Comparison of ENCODE assay signal across 35 cellular contexts in the genomic region with DNA sequence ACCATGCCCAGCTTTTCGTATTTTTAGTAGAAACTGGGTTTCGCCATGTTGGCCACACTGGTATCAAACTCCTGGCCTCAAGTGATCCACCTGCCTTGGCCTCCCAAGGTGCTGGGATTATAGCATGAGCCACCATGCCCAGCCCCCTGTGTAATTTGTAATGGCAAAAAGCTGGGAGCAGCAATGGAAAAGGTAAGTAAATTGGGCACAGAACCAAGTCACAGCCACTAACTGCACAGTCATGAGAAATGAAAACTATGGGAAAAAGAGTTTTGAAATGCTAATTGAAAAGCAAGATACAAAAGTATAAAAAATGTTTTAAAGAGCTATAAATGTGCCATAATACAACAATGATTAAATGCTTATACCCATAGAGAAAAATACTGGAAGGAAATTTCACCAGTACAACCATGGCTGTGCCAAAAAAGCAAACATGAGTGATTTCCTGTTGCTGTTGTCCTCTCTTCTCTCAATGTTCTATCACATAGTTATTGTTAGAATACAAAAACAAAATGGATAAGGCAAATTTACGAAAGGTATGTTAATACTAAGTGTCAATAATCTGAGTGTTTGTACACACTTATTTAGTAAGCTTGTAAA.
"Had no signal": no experiment of that assay in that cellular context is flagged by ENCODE, and none has a peak within 500 bp of the region (broad histone marks: within the 10 kb centered on the region; RNA-seq: fewer than 3 reads in every experiment).

No MANE protein-coding gene starts in this region.

- H3K4me3 Mint-ChIP-seq: activated CD4-positive, alpha-beta T cell treated with anti-CD3 and anti-CD28 coated beads, Interleukin-2, amount 10 ng/mL, durations not matched to agents 24 days and 14 days; activated CD8-positive, alpha-beta T cell treated with anti-CD3 and anti-CD28 coated beads, Interleukin-2, amount 10 ng/mL, durations not matched to agents 7 days and 5 days; activated naive CD4-positive, alpha-beta T cell treated with anti-CD3 and anti-CD28 coated beads, Interleukin-2, amount 50 U/mL, for 24 hours; activated naive CD8-positive, alpha-beta T cell treated with anti-CD3 and anti-CD28 coated beads, Interleukin-2, amount 10 ng/mL, durations not matched to agents 7 days and 5 days; activated T-cell treated with anti-CD3 and anti-CD28 coated beads, Interleukin-2, amount 50 U/mL, for 24 hours; central memory CD8-positive, alpha-beta T cell had no signal

- DNase-seq: activated CD4-positive, alpha-beta T cell treated with anti-CD3 and anti-CD28 coated beads for 1 hour; activated CD4-positive, alpha-beta T cell treated with anti-CD3 and anti-CD28 coated beads, Interleukin-2, amount 10 ng/mL, durations not matched to agents 24 days and 14 days; activated CD4-positive, alpha-beta T cell treated with anti-CD3 and anti-CD28 coated beads, Interleukin-2, amount 50 U/mL, for 48 hours; activated CD4-positive, CD25-positive, alpha-beta regulatory T cell; activated CD8-positive, alpha-beta T cell treated with anti-CD3 and anti-CD28 coated beads, Interleukin-2, amount 10 ng/mL, durations not matched to agents 7 days and 5 days; activated gamma-delta T cell; activated naive CD4-positive, alpha-beta T cell treated with Interleukin-2 at 50 U/mL for 16 hours; activated naive CD8-positive, alpha-beta T cell treated with anti-CD3 and anti-CD28 coated beads, Interleukin-2, amount 10 ng/mL, durations not matched to agents 7 days and 5 days; activated T-cell treated with anti-CD3 and anti-CD28 coated beads, Interleukin-2, amount 50 U/mL, for 24 hours; amygdala; Karpas-422; KBM-7; NCI-H1105; NCI-H1417 treated with DMSO at 0.1 percent for 48 hours; NCI-H187 treated with DMSO at 0.1 percent for 48 hours; NCI-H2081; NCI-H226; NCI-H446 treated with DMSO at 0.1 percent for 48 hours; NCI-H524; NCI-H748 treated with DMSO at 0.1 percent for 48 hours; NK-92 treated with Interleukin-12 subunit alpha and Interleukin-12 subunit beta, amount 100 ng/mL, for 24 hours; PC-3; Peyer's patch; RPMI8226; SIG-M5; SW 1271; T-helper 1 cell; T-helper 2 cell; T-helper 9 cell; WERI-Rb-1 had no signal

- H3K9me3 Mint-ChIP-seq: activated CD4-positive, alpha-beta T cell treated with anti-CD3 and anti-CD28 coated beads, Interleukin-2, amount 10 ng/mL, durations not matched to agents 24 days and 14 days; activated naive CD4-positive, alpha-beta T cell treated with anti-CD3 and anti-CD28 coated beads, Interleukin-2, amount 50 U/mL, for 24 hours; activated naive CD8-positive, alpha-beta T cell treated with anti-CD3 and anti-CD28 coated beads, Interleukin-2, amount 10 ng/mL, durations not matched to agents 7 days and 5 days; activated T-cell treated with anti-CD3 and anti-CD28 coated beads, Interleukin-2, amount 50 U/mL, for 24 hours; activated T-helper 2 cell treated with anti-CD3 and anti-CD28 coated beads, Interferon-gamma antibody, Interleukin-2, Interleukin-4, amounts not matched to agents 10 μg/mL and 5 μg/mL and 100 μg/mL, durations not matched to agents 14 hours and 24 hours and 36 hours; central memory CD8-positive, alpha-beta T cell had no signal

- H3K27ac ChIP-seq: ascending aorta, cardiac muscle cell, Peyer's patch, WERI-Rb-1 had no signal

- H3K9me3 ChIP-seq: ascending aorta, Peyer's patch had no signal

- H3K27ac Mint-ChIP-seq: activated CD4-positive, alpha-beta T cell treated with anti-CD3 and anti-CD28 coated beads, Interleukin-2, amount 10 ng/mL, durations not matched to agents 24 days and 14 days; activated CD8-positive, alpha-beta T cell treated with anti-CD3 and anti-CD28 coated beads, Interleukin-2, amount 10 ng/mL, durations not matched to agents 7 days and 5 days; activated naive CD4-positive, alpha-beta T cell treated with anti-CD3 and anti-CD28 coated beads, Interleukin-2, amount 50 U/mL, for 24 hours; activated naive CD8-positive, alpha-beta T cell treated with anti-CD3 and anti-CD28 coated beads, Interleukin-2, amount 10 ng/mL, durations not matched to agents 7 days and 5 days; activated T-cell treated with anti-CD3 and anti-CD28 coated beads, Interleukin-2, amount 50 U/mL, for 24 hours; activated T-helper 2 cell treated with anti-CD3 and anti-CD28 coated beads, Interferon-gamma antibody, Interleukin-2, Interleukin-4, amounts not matched to agents 10 μg/mL and 5 μg/mL and 100 μg/mL, durations not matched to agents 14 hours and 24 hours and 36 hours had no signal

- H3K4me3 ChIP-seq: ascending aorta, cardiac muscle cell, Peyer's patch had no signal

- H3K36me3 ChIP-seq: cardiac muscle cell had no signal

- H3K27me3 Mint-ChIP-seq: activated CD4-positive, alpha-beta T cell treated with anti-CD3 and anti-CD28 coated beads, Interleukin-2, amount 10 ng/mL, durations not matched to agents 24 days and 14 days; activated naive CD4-positive, alpha-beta T cell treated with anti-CD3 and anti-CD28 coated beads, Interleukin-2, amount 50 U/mL, for 24 hours; activated naive CD8-positive, alpha-beta T cell treated with anti-CD3 and anti-CD28 coated beads, Interleukin-2, amount 10 ng/mL, durations not matched to agents 7 days and 5 days; activated T-cell treated with anti-CD3 and anti-CD28 coated beads, Interleukin-2, amount 50 U/mL, for 24 hours; central memory CD8-positive, alpha-beta T cell had no signal
